18 cellular contexts compared by ENCODE assay signal in genomic region chr10:97058521-97058920, GRCh38.
A peak's percentile ranks its signal among the peaks of the same experiment; 100 is the strongest.
DNase-seq lines count a peak whose midpoint lies in the region; ATAC-seq and TF ChIP-seq lines count a peak whose summit lies in the region.
"Had no signal": no experiment of that assay in that cellular context is flagged by ENCODE, and none has a peak within 500 bp of the region (broad histone marks: within the 10 kb centered on the region; RNA-seq: fewer than 3 reads in every experiment).

No MANE protein-coding gene starts in this region.

- H3K27ac ChIP-seq in caudate nucleus (ENCODE audit: low read depth, low read length) (peak overlapping the region; percentile 79), lower lobe of right lung (no peak overlapping the region)
- H3K27ac ChIP-seq: breast epithelium, vagina had no signal

- DNase-seq in NCI-H2029 (lab: John Stamatoyannopoulos, UW) (peak; percentile 35), NCI-H2029 treated with DMSO at 0.1 percent for 48 hours (lab: John Stamatoyannopoulos, UW) (no peak), caudate nucleus (lab: John Stamatoyannopoulos, UW) (peak in 7 of 61 donors; percentile 14 to 82 (median 46)), lower lobe of right lung (no peak)
- DNase-seq in effector CD4-positive, alpha-beta T cell, result no peak
- DNase-seq: activated CD4-positive, alpha-beta T cell treated with anti-CD3 and anti-CD28 coated beads, Interleukin-2, amount 10 ng/mL, durations not matched to agents 24 days and 14 days; activated CD8-positive, alpha-beta memory T cell treated with anti-CD3 and anti-CD28 coated beads, Interleukin-2, amount 10 ng/mL, durations not matched to agents 7 days and 5 days; DND-41; NCI-H2081; NCI-H526 treated with DMSO at 0.1 percent for 48 hours; SHP77 treated with DMSO at 0.1 percent for 48 hours; T-cell had no signal

- H3K9me3 ChIP-seq in lower lobe of right lung, result no peaks in the 10 kb centered on the region
- H3K9me3 ChIP-seq: breast epithelium, vagina had no signal

- no peaks in the 10 kb centered on the region for H3K4me1 ChIP-seq in lower lobe of right lung
- H3K4me1 ChIP-seq: breast epithelium, vagina had no signal

- no peaks in the 10 kb centered on the region for H3K4me1 Mint-ChIP-seq in stimulated activated memory B cell treated with anti-CD40 and anti-IgM and Interleukin-4, amounts not matched to agents 10 μg/mL and 1 μg/mL and 100 μg/mL, for 72 hours
- H3K4me1 Mint-ChIP-seq in activated T-helper 17 cell treated with anti-CD3 and anti-CD28 coated beads, Interleukin-2, amount 50 U/mL, for 72 hours, result no peaks in the 10 kb centered on the region
- H3K4me1 Mint-ChIP-seq: activated CD4-positive, alpha-beta T cell treated with anti-CD3 and anti-CD28 coated beads, Interleukin-2, amount 10 ng/mL, durations not matched to agents 24 days and 14 days; activated CD8-positive, alpha-beta memory T cell treated with anti-CD3 and anti-CD28 coated beads, Interleukin-2, amount 10 ng/mL, durations not matched to agents 7 days and 5 days; B cell; T-cell had no signal

- no peaks in the 10 kb centered on the region for H3K9me3 Mint-ChIP-seq in stimulated activated memory B cell treated with anti-CD40 and anti-IgM and Interleukin-4, amounts not matched to agents 10 μg/mL and 1 μg/mL and 100 μg/mL, for 72 hours
- no peaks in the 10 kb centered on the region for H3K9me3 Mint-ChIP-seq in activated T-helper 17 cell treated with anti-CD3 and anti-CD28 coated beads, Interleukin-2, amount 50 U/mL, for 72 hours
- H3K9me3 Mint-ChIP-seq: activated CD4-positive, alpha-beta T cell treated with anti-CD3 and anti-CD28 coated beads, Interleukin-2, amount 10 ng/mL, durations not matched to agents 24 days and 14 days; T-cell had no signal

- H3K27ac Mint-ChIP-seq in stimulated activated memory B cell treated with anti-CD40 and anti-IgM and Interleukin-4, amounts not matched to agents 10 μg/mL and 1 μg/mL and 100 μg/mL, for 72 hours, result no peak overlapping the region
- H3K27ac Mint-ChIP-seq in activated T-helper 17 cell treated with anti-CD3 and anti-CD28 coated beads, Interleukin-2, amount 50 U/mL, for 72 hours, result no peak overlapping the region
- H3K27ac Mint-ChIP-seq: activated CD4-positive, alpha-beta T cell treated with anti-CD3 and anti-CD28 coated beads, Interleukin-2, amount 10 ng/mL, durations not matched to agents 24 days and 14 days; activated CD8-positive, alpha-beta memory T cell treated with anti-CD3 and anti-CD28 coated beads, Interleukin-2, amount 10 ng/mL, durations not matched to agents 7 days and 5 days; B cell; T-cell had no signal

- no peaks in the 10 kb centered on the region for H3K36me3 ChIP-seq in lower lobe of right lung
- H3K36me3 ChIP-seq: breast epithelium, vagina had no signal

- H3K4me3 ChIP-seq in lower lobe of right lung, result no peak overlapping the region
- H3K4me3 ChIP-seq: breast epithelium, vagina had no signal

- intact Hi-C loops in lower lobe of right lung (cut with DNase I), result no loop called here

- peak; percentile 28 to 60 for ATAC-seq in lower lobe of right lung
- peak; percentile 34 for ATAC-seq in stimulated activated memory B cell treated with anti-CD40 and anti-IgM and Interleukin-4, amounts not matched to agents 10 μg/mL and 1 μg/mL and 100 μg/mL, for 72 hours
- no peak for ATAC-seq in activated T-helper 17 cell treated with anti-CD3 and anti-CD28 coated beads, Interleukin-2, amount 50 U/mL, for 72 hours (replicated peaks)
- no peak for ATAC-seq in GM19452 (IDR thresholded peaks at IDR 0.05; ENCODE audit: unreplicated experiment)
- ATAC-seq: activated CD8-positive, alpha-beta memory T cell treated with anti-CD3 and anti-CD28 coated beads, Interleukin-2, amount 10 ng/mL, durations not matched to agents 7 days and 5 days; T-cell had no signal

- peaks cover 11% of the 10 kb centered on the region for H3K27me3 Mint-ChIP-seq in stimulated activated memory B cell treated with anti-CD40 and anti-IgM and Interleukin-4, amounts not matched to agents 10 μg/mL and 1 μg/mL and 100 μg/mL, for 72 hours
- no peaks in the 10 kb centered on the region for H3K27me3 Mint-ChIP-seq in activated T-helper 17 cell treated with anti-CD3 and anti-CD28 coated beads, Interleukin-2, amount 50 U/mL, for 72 hours
- H3K27me3 Mint-ChIP-seq: activated CD4-positive, alpha-beta T cell treated with anti-CD3 and anti-CD28 coated beads, Interleukin-2, amount 10 ng/mL, durations not matched to agents 24 days and 14 days; T-cell had no signal

- H3K36me3 Mint-ChIP-seq in stimulated activated memory B cell treated with anti-CD40 and anti-IgM and Interleukin-4, amounts not matched to agents 10 μg/mL and 1 μg/mL and 100 μg/mL, for 72 hours, result no peaks in the 10 kb centered on the region
- H3K36me3 Mint-ChIP-seq in activated T-helper 17 cell treated with anti-CD3 and anti-CD28 coated beads, Interleukin-2, amount 50 U/mL, for 72 hours (ENCODE audit: low read depth), result no peaks in the 10 kb centered on the region
- H3K36me3 Mint-ChIP-seq: activated CD8-positive, alpha-beta memory T cell treated with anti-CD3 and anti-CD28 coated beads, Interleukin-2, amount 10 ng/mL, durations not matched to agents 7 days and 5 days; T-cell had no signal

- no peak overlapping the region for H3K4me3 Mint-ChIP-seq in stimulated activated memory B cell treated with anti-CD40 and anti-IgM and Interleukin-4, amounts not matched to agents 10 μg/mL and 1 μg/mL and 100 μg/mL, for 72 hours
- H3K4me3 Mint-ChIP-seq in activated T-helper 17 cell treated with anti-CD3 and anti-CD28 coated beads, Interleukin-2, amount 50 U/mL, for 72 hours, result no peak overlapping the region
- H3K4me3 Mint-ChIP-seq: activated CD4-positive, alpha-beta T cell treated with anti-CD3 and anti-CD28 coated beads, Interleukin-2, amount 10 ng/mL, durations not matched to agents 24 days and 14 days; activated CD8-positive, alpha-beta memory T cell treated with anti-CD3 and anti-CD28 coated beads, Interleukin-2, amount 10 ng/mL, durations not matched to agents 7 days and 5 days; B cell; T-cell had no signal

- H3K27me3 ChIP-seq in lower lobe of right lung (ENCODE audit: low read depth), result no peaks in the 10 kb centered on the region
- H3K27me3 ChIP-seq: breast epithelium, vagina had no signal

- TF ChIP-seq CTCF in lower lobe of right lung (IDR thresholded peaks at IDR 0.05), result no peak

Comparison
In these comparisons a context has a peak if more than half of its experiments do, and no peak if none do; other contexts are left out.
1. ATAC-seq: peak in lower lobe of right lung (2 of 2) and stimulated activated memory B cell treated with anti-CD40 and anti-IgM and Interleukin-4, amounts not matched to agents 10 μg/mL and 1 μg/mL and 100 μg/mL, for 72 hours (single experiment); none in activated T-helper 17 cell treated with anti-CD3 and anti-CD28 coated beads, Interleukin-2, amount 50 U/mL, for 72 hours (single experiment) and GM19452 (single experiment).